22 cellular contexts compared by ENCODE assay signal in the genomic region with DNA sequence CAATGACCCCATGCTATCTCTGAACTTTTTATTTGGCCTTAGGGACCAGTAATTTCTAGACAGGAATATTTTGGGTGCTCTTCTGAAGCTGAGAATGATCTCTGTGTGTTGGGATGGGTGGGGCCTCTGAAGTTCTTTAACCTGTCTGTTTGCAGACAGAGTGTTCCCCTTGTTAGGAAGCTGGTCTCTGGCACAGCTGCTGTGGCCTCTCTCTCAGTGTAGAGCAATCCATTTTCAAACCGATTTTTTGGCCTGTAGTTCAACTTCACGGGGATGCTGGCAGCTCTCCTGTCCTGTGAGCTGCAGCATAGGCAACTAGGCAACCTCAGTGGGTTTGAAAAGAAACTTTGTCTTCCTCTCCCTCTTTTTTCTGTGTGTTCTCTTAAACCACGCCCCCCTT.
"Had no signal": no experiment of that assay in that cellular context is flagged by ENCODE, and none has a peak within 500 bp of the region (broad histone marks: within the 10 kb centered on the region; RNA-seq: fewer than 3 reads in every experiment).

No MANE protein-coding gene starts in this region.

- H3K27me3 ChIP-seq: breast epithelium had no signal

- H3K36me3 ChIP-seq: breast epithelium had no signal

- H3K4me3 ChIP-seq: breast epithelium had no signal

- H3K27ac Mint-ChIP-seq: activated CD4-positive, alpha-beta memory T cell treated with anti-CD3 and anti-CD28 coated beads, Interleukin-2, amount 10 ng/mL, durations not matched to agents 7 days and 5 days; activated CD4-positive, alpha-beta T cell treated with anti-CD3 and anti-CD28 coated beads for 36 hours; activated naive CD4-positive, alpha-beta T cell treated with anti-CD3 and anti-CD28 coated beads for 36 hours; activated naive CD8-positive, alpha-beta T cell treated with anti-CD3 and anti-CD28 coated beads for 36 hours; activated T-helper 17 cell treated with anti-CD3 and anti-CD28 coated beads, Interleukin-2, amount 50 U/mL, for 72 hours had no signal

- H3K9me3 ChIP-seq: SK-N-SH had no signal

- ATAC-seq: activated CD4-positive, alpha-beta T cell treated with anti-CD3 and anti-CD28 coated beads for 36 hours; activated T-helper 17 cell treated with anti-CD3 and anti-CD28 coated beads, Interleukin-2, amount 50 U/mL, for 72 hours; Right ventricle myocardium inferior had no signal

- DNase-seq: activated CD4-positive, alpha-beta memory T cell treated with anti-CD3 and anti-CD28 coated beads, Interleukin-2, amount 10 ng/mL, durations not matched to agents 7 days and 5 days; activated CD4-positive, alpha-beta T cell treated with anti-CD3 and anti-CD28 coated beads for 36 hours; activated CD4-positive, alpha-beta T cell treated with anti-CD3 and anti-CD28 coated beads, Interleukin-2, amount 50 U/mL, for 1 hour; activated gamma-delta T cell; activated naive CD4-positive, alpha-beta T cell treated with anti-CD3 and anti-CD28 coated beads for 36 hours; activated naive CD8-positive, alpha-beta T cell treated with anti-CD3 and anti-CD28 coated beads for 36 hours; activated T-cell treated with anti-CD3 and anti-CD28 coated beads for 4 hours; activated T-cell treated with anti-CD3 and anti-CD28 coated beads, Interleukin-2, amount 50 U/mL, for 48 hours; NCI-H1092; NCI-H1417 treated with DMSO at 0.1 percent for 48 hours; NCI-H1694; NCI-H2029; NCI-H2107; NCI-H2171 treated with DMSO at 0.1 percent for 48 hours; NCI-H226; NCI-H510A treated with DMSO at 0.1 percent for 48 hours; NCI-H69; SK-N-SH; T-helper 1 cell had no signal

- H3K4me1 Mint-ChIP-seq: activated CD4-positive, alpha-beta memory T cell treated with anti-CD3 and anti-CD28 coated beads, Interleukin-2, amount 10 ng/mL, durations not matched to agents 7 days and 5 days; activated CD4-positive, alpha-beta T cell treated with anti-CD3 and anti-CD28 coated beads for 36 hours; activated naive CD8-positive, alpha-beta T cell treated with anti-CD3 and anti-CD28 coated beads for 36 hours; activated T-helper 17 cell treated with anti-CD3 and anti-CD28 coated beads, Interleukin-2, amount 50 U/mL, for 72 hours had no signal

- H3K4me3 Mint-ChIP-seq: activated CD4-positive, alpha-beta memory T cell treated with anti-CD3 and anti-CD28 coated beads, Interleukin-2, amount 10 ng/mL, durations not matched to agents 7 days and 5 days; activated CD4-positive, alpha-beta T cell treated with anti-CD3 and anti-CD28 coated beads for 36 hours; activated naive CD4-positive, alpha-beta T cell treated with anti-CD3 and anti-CD28 coated beads for 36 hours; activated naive CD8-positive, alpha-beta T cell treated with anti-CD3 and anti-CD28 coated beads for 36 hours; activated T-helper 17 cell treated with anti-CD3 and anti-CD28 coated beads, Interleukin-2, amount 50 U/mL, for 72 hours had no signal

- H3K4me1 ChIP-seq: breast epithelium had no signal
